Comparison of ENCODE assay signal across 9 cellular contexts in genomic region chr7:6727581-6728127, GRCh38. TPM values are rescaled to one million over a fixed set of nuclear protein-coding genes. Genes with fewer than 3 reads are reported as not detected.
"Had no signal": no experiment of that assay in that cellular context is flagged by ENCODE, and none has a peak within 500 bp of the region (broad histone marks: within the 10 kb centered on the region; RNA-seq: fewer than 3 reads in every experiment).

No MANE protein-coding gene starts in this region.

RNA-seq across cellular contexts. Expression of gene RSPH10B2, which starts 26.2 kb away (rescaled TPM):
- total RNA-seq: endothelial cell of umbilical vein, foreskin keratinocyte, kidney epithelial cell, left cardiac atrium, left ventricle myocardium inferior, mammary epithelial cell, thoracic aorta, upper lobe of right lung had no signal
- polyA plus RNA-seq: endothelial cell of umbilical vein, foreskin keratinocyte, mammary epithelial cell, right cardiac atrium had no signal
